In the genomic region with DNA sequence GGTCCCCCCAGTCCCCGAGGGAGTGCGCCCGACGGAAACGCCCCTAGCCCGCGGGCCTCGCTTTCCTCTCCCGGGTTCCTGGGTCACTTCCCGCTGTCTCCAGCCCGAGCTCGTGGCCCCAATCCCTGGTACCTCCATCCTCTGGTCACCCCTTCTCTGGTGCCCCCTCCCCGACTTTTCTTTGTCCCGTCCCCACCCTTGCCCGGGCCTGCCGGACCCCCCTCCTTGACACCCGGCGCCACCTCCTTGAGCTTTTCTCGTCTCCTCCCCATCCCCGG, we compare ENCODE assay signal across 8 cellular contexts. TPM values are rescaled to one million over a fixed set of nuclear protein-coding genes. Genes with fewer than 3 reads are reported as not detected.
DNase-seq lines count a peak whose midpoint lies in the region; ATAC-seq and TF ChIP-seq lines count a peak whose summit lies in the region.

No MANE protein-coding gene starts in this region.

- H3K27ac Mint-ChIP-seq in GM23338: no peak overlapping the region
- no peak overlapping the region for H3K27ac Mint-ChIP-seq in activated T-helper 17 cell treated with anti-CD3 and anti-CD28 coated beads, Interleukin-2, amount 50 U/mL, for 72 hours
- H3K27ac Mint-ChIP-seq in Calu3 (ENCODE audit: unreplicated experiment): no peak overlapping the region

- peak overlapping the region; percentile 70 for H3K4me3 ChIP-seq in GM23338
- peak overlapping the region; percentile 45 for H3K4me3 ChIP-seq in iPS-11a (ENCODE audit: low read depth, low read length)
- H3K4me3 ChIP-seq in smooth muscle cell: peak overlapping the region; percentile 57

- no peak overlapping the region for H3K9ac ChIP-seq in smooth muscle cell (ENCODE audit: low read depth)

- H3F3A ChIP-seq in GM23338 (replicated peaks; ENCODE audit: low read depth): no peaks in the 10 kb centered on the region
- no peaks in the 10 kb centered on the region for H3F3A ChIP-seq in smooth muscle cell (ENCODE audit: low read depth)

- H3K4me2 ChIP-seq in GM23338: peak overlapping the region; percentile 89
- H3K4me2 ChIP-seq in smooth muscle cell: peak overlapping the region; percentile 93

- peaks cover 47% of the 10 kb centered on the region for H3K27me3 Mint-ChIP-seq in GM23338 (ENCODE audit: insufficient read depth, low read depth, poor library complexity)
- H3K27me3 Mint-ChIP-seq in activated T-helper 17 cell treated with anti-CD3 and anti-CD28 coated beads, Interleukin-2, amount 50 U/mL, for 72 hours: peaks cover 7% of the 10 kb centered on the region
- H3K27me3 Mint-ChIP-seq in Calu3 (ENCODE audit: unreplicated experiment): no peaks in the 10 kb centered on the region

- H3K4me1 Mint-ChIP-seq in GM23338: peaks cover 12% of the 10 kb centered on the region
- H3K4me1 Mint-ChIP-seq in activated T-helper 17 cell treated with anti-CD3 and anti-CD28 coated beads, Interleukin-2, amount 50 U/mL, for 72 hours: no peaks in the 10 kb centered on the region
- H3K4me1 Mint-ChIP-seq in Calu3 (ENCODE audit: low read depth, unreplicated experiment): no peaks in the 10 kb centered on the region

- no peak; the same call in 2 of the 3 replicates for ATAC-seq in GM23338
- no peak for ATAC-seq in activated T-helper 17 cell treated with anti-CD3 and anti-CD28 coated beads, Interleukin-2, amount 50 U/mL, for 72 hours (replicated peaks)

- H4K20me1 ChIP-seq in GM23338 (replicated peaks; ENCODE audit: insufficient read depth) (peaks cover 4% of the 10 kb centered on the region; the same call in 1 of the 2 replicates), smooth muscle cell (ENCODE audit: low read depth) (no peaks in the 10 kb centered on the region)

- WGBS in smooth muscle cell (ENCODE audit: low lambda C conversion rate): 5% methylated on average over 11 of the region's 20 CpGs

- peak overlapping the region; percentile 66 for H3K4me3 Mint-ChIP-seq in GM23338
- H3K4me3 Mint-ChIP-seq in activated T-helper 17 cell treated with anti-CD3 and anti-CD28 coated beads, Interleukin-2, amount 50 U/mL, for 72 hours: peak overlapping the region; percentile 13
- H3K4me3 Mint-ChIP-seq in Calu3 (ENCODE audit: low read depth, unreplicated experiment): no peak overlapping the region

- peak overlapping the region; percentile 98 for H2AFZ ChIP-seq in GM23338
- H2AFZ ChIP-seq in smooth muscle cell (ENCODE audit: low read depth): peak overlapping the region; percentile 69

- H3K36me3 Mint-ChIP-seq in GM23338 (ENCODE audit: low read depth) (no peaks in the 10 kb centered on the region), Calu3 (ENCODE audit: insufficient read depth, unreplicated experiment) (no peaks in the 10 kb centered on the region)
- no peaks in the 10 kb centered on the region for H3K36me3 Mint-ChIP-seq in activated T-helper 17 cell treated with anti-CD3 and anti-CD28 coated beads, Interleukin-2, amount 50 U/mL, for 72 hours (ENCODE audit: low read depth)

- BruUV-seq in Calu3 (replicated peaks; lab: Mats Ljungman, UMichigan): no TSS peak

- CTCF ChIA-PET in Calu3 (lab: Charles Lee): interaction anchor here (0.7 kb wide), 1 partner anchor 659 kb away, joined by 3 read pairs; no protein-coding TSS in a partner anchor

- H3K27me3 ChIP-seq in GM23338 (ENCODE audit: insufficient read depth) (peaks cover 58% of the 10 kb centered on the region), smooth muscle cell (ENCODE audit: low read depth) (peaks cover 53% of the 10 kb centered on the region)

- DNase-seq in GM23338 (ENCODE audit: low spot score): no peak
- no peak for DNase-seq in smooth muscle cell (lab: John Stamatoyannopoulos, UW; ENCODE audit: unreplicated experiment)
- no peak for DNase-seq in Calu3
- no peak for DNase-seq in NCI-H187 treated with DMSO at 0.1 percent for 48 hours (lab: John Stamatoyannopoulos, UW)
- no peak for DNase-seq in NOMO-1 treated with DMSO at 0.1 percent for 48 hours (lab: John Stamatoyannopoulos, UW; ENCODE audit: unreplicated experiment)
- no peak for DNase-seq in NCI-H1436 treated with DMSO at 0.1 percent for 48 hours (lab: John Stamatoyannopoulos, UW)

- H3K4me1 ChIP-seq in GM23338 (ENCODE audit: insufficient read depth) (peaks cover 13% of the 10 kb centered on the region; the same call in 1 of the 2 replicates), smooth muscle cell (ENCODE audit: low read depth) (peaks cover 9% of the 10 kb centered on the region)

- H3K9me3 ChIP-seq in smooth muscle cell (replicated peaks; ENCODE audit: low read depth): no peaks in the 10 kb centered on the region

- H3K9me3 Mint-ChIP-seq in GM23338 (no peaks in the 10 kb centered on the region), Calu3 (ENCODE audit: low read depth, unreplicated experiment) (no peaks in the 10 kb centered on the region)
- no peaks in the 10 kb centered on the region for H3K9me3 Mint-ChIP-seq in activated T-helper 17 cell treated with anti-CD3 and anti-CD28 coated beads, Interleukin-2, amount 50 U/mL, for 72 hours

- H3K36me3 ChIP-seq in GM23338 (ENCODE audit: insufficient read depth) (no peaks in the 10 kb centered on the region), smooth muscle cell (ENCODE audit: low read depth) (no peaks in the 10 kb centered on the region)

- no peaks in the 10 kb centered on the region for H3K79me2 ChIP-seq in GM23338 (replicated peaks; ENCODE audit: insufficient read depth)
- no peaks in the 10 kb centered on the region for H3K79me2 ChIP-seq in smooth muscle cell (ENCODE audit: low read depth)

- intact Hi-C loops in Calu3 (cut with micrococcal nuclease; ENCODE audit: unreplicated experiment): no loop called here

- H3K27ac ChIP-seq in GM23338 (ENCODE audit: low read depth) (no peak overlapping the region), smooth muscle cell (ENCODE audit: low read depth) (no peak overlapping the region)

- TF ChIP-seq CTCF in GM23338 (conservative IDR thresholded peaks at IDR 0.05; ENCODE audit: low read depth in 2 of 2): no peak
- no peak for TF ChIP-seq CTCF in smooth muscle cell (IDR thresholded peaks at IDR 0.05; ENCODE audit: borderline replicate concordance, insufficient read depth, poor library complexity, severe bottlenecking)
- no peak for TF ChIP-seq CTCF in Calu3 (IDR thresholded peaks at IDR 0.05; ENCODE audit: unreplicated experiment)

- H3K9me2 ChIP-seq in GM23338 (ENCODE audit: insufficient read depth): no peaks in the 10 kb centered on the region

TF ChIP-seq in GM23338, 12 proteins besides CTCF, POLR2A, EP300 and RAD21:
- TF ChIP-seq NANOG (IDR thresholded peaks at IDR 0.05; ENCODE audit: borderline replicate concordance): no peak
- no peak for TF ChIP-seq ZNF331 (CRISPR knock-in tag; IDR thresholded peaks at IDR 0.05; ENCODE audit: low read depth)
- TF ChIP-seq EZH2phosphoT487 (IDR thresholded peaks at IDR 0.05; ENCODE audit: unreplicated experiment): no peak
- TF ChIP-seq, protein P1, sequence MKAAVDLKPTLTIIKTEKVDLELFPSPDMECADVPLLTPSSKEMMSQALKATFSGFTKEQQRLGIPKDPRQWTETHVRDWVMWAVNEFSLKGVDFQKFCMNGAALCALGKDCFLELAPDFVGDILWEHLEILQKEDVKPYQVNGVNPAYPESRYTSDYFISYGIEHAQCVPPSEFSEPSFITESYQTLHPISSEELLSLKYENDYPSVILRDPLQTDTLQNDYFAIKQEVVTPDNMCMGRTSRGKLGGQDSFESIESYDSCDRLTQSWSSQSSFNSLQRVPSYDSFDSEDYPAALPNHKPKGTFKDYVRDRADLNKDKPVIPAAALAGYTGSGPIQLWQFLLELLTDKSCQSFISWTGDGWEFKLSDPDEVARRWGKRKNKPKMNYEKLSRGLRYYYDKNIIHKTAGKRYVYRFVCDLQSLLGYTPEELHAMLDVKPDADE (IDR thresholded peaks at IDR 0.05): no peak
- no peak for TF ChIP-seq STAT1 (IDR thresholded peaks at IDR 0.05; ENCODE audit: unreplicated experiment)
- TF ChIP-seq EZH2 (IDR thresholded peaks at IDR 0.05; ENCODE audit: low read depth, unreplicated experiment): no peak

RNA-seq across cellular contexts. Expression of a gene that starts 0.3 kb away (rescaled TPM):
- 2.5 and 2.6 TPM in 2 replicates for total RNA-seq in GM23338 (2014; rRNA removed; shearing (Covaris generic))
- polyA plus RNA-seq in GM23338 (2016; fragmentation: Nextera tagmentation; extraction: Ambion mirVana) (2.8 and 3.1 TPM in 2 replicates), smooth muscle cell (not detected in 2 replicates)
- under 1 TPM; 0.17 to 0.48 TPM for total RNA-seq in activated T-helper 17 cell treated with anti-CD3 and anti-CD28 coated beads, Interleukin-2, amount 50 U/mL, for 72 hours
- total RNA-seq in smooth muscle cell (not detected in 2 replicates), Calu3 (2022) (0.17 and 0.40 TPM in 2 replicates)

RNA-seq across cellular contexts. Expression of a gene that starts 39.7 kb away (rescaled TPM):
- total RNA-seq in GM23338 (2014; rRNA removed; shearing (Covaris generic)): 14.7 and 28.9 TPM in 2 replicates
- polyA plus RNA-seq in GM23338 (2016; fragmentation: Nextera tagmentation; extraction: Ambion mirVana) (5.0 and 6.1 TPM in 2 replicates), smooth muscle cell (7.5 and 13.7 TPM in 2 replicates)
- 10 to 100 TPM; 14.5 to 17.8 TPM for total RNA-seq in activated T-helper 17 cell treated with anti-CD3 and anti-CD28 coated beads, Interleukin-2, amount 50 U/mL, for 72 hours
- total RNA-seq in smooth muscle cell (17.5 and 20.6 TPM in 2 replicates), Calu3 (2022) (18.4 and 19.0 TPM in 2 replicates)
